18 cellular contexts compared by ENCODE assay signal in the genomic region with DNA sequence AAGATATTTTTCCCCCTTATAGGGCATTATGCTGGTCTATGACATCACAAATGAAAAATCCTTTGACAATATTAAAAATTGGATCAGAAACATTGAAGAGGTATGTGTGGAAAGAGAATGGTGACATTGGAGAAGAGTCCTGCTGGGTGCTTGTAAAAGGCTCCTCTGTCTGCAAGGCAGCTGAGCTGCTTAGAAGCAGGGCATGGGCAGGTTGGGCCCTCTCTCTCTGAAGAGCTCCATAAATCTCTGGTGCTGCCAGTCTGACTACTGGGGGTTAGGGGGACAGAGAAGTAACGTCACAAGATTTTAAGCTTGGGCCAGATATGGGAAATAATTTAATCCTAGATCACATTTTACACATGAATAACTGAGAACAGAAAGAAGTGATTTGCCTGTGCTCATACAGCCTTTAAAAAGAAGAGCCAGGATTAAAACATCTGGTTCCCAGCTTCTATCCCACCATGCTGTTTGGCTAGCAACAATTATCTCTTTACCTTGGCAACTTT. TPM values are rescaled to one million over a fixed set of nuclear protein-coding genes. Genes with fewer than 3 reads are reported as not detected.
DNase-seq lines count a peak whose midpoint lies in the region; ATAC-seq and TF ChIP-seq lines count a peak whose summit lies in the region.
"Had no signal": no experiment of that assay in that cellular context is flagged by ENCODE, and none has a peak within 500 bp of the region (broad histone marks: within the 10 kb centered on the region; RNA-seq: fewer than 3 reads in every experiment).

No MANE protein-coding gene starts in this region.

- H3K4me1 ChIP-seq in mesodermal cell (ENCODE audit: control insufficient read depth, insufficient read depth, low read length, poor library complexity, severe bottlenecking): peaks cover 27% of the 10 kb centered on the region
- H3K4me1 ChIP-seq: transverse colon had no signal

- intact Hi-C loops in natural killer cell (cut with micrococcal nuclease): no loop called here

- ATAC-seq in natural killer cell (no peak), esophagus mucosa (no peak), HG03520 (IDR thresholded peaks at IDR 0.05; ENCODE audit: unreplicated experiment) (no peak)
- no peak for ATAC-seq in natural killer cell treated with Interleukin-12 subunit alpha and Interleukin-12 subunit beta and Interleukin-15 and Interleukin-18, amount 100 ng/mL, for 72 hours

- no CpG with 5 or more reads among the region's 1 CpG for WGBS in mesodermal cell (ENCODE audit: insufficient coverage in 2 of 2), 2 experiments

- TF ChIP-seq CTCF in natural killer cell (IDR thresholded peaks at IDR 0.05): no peak

- no peaks in the 10 kb centered on the region for H3K27me3 Mint-ChIP-seq in natural killer cell (ENCODE audit: low read depth in 2 of 2)
- no peaks in the 10 kb centered on the region for H3K27me3 Mint-ChIP-seq in natural killer cell treated with Interleukin-12 subunit alpha and Interleukin-12 subunit beta and Interleukin-15 and Interleukin-18, amount 100 ng/mL, for 72 hours
- no peaks in the 10 kb centered on the region for H3K27me3 Mint-ChIP-seq in activated naive CD8-positive, alpha-beta T cell treated with anti-CD3 and anti-CD28 coated beads for 36 hours
- H3K27me3 Mint-ChIP-seq: dendritic cell treated with granulocyte-macrophage colony-stimulating factor and Interleukin-4, amounts not matched to agents 40 ng/mL and 50 ng/mL, for 4 days had no signal

- H3K4me3 ChIP-seq in mesodermal cell (ENCODE audit: extremely low read depth, insufficient read depth, low read length, poor library complexity, severe bottlenecking): no peak overlapping the region
- H3K4me3 ChIP-seq: ascending aorta, esophagus squamous epithelium, GM23248, transverse colon had no signal

- peaks cover 27% of the 10 kb centered on the region for H3K36me3 ChIP-seq in mesodermal cell (ENCODE audit: control insufficient read depth, insufficient read depth, low read length)

- H3K9me3 ChIP-seq in mesodermal cell (ENCODE audit: control insufficient read depth, low read length): peaks cover 6% of the 10 kb centered on the region
- H3K9me3 ChIP-seq: ascending aorta, esophagus squamous epithelium, transverse colon had no signal

- DNase-seq in natural killer cell (no peak), COR-L47 (lab: John Stamatoyannopoulos, UW) (no peak), C1 segment of cervical spinal cord (lab: John Stamatoyannopoulos, UW) (no peak)
- DNase-seq in natural killer cell treated with Interleukin-12 subunit alpha and Interleukin-12 subunit beta and Interleukin-15 and Interleukin-18, amount 100 ng/mL, for 72 hours (ENCODE audit: low spot score): no peak
- DNase-seq in activated naive CD8-positive, alpha-beta T cell treated with anti-CD3 and anti-CD28 coated beads for 36 hours: no peak
- DNase-seq: activated CD4-positive, alpha-beta T cell treated with anti-CD3 and anti-CD28 coated beads, Interleukin-2, amount 50 U/mL, for 48 hours; DND-41; esophagus squamous epithelium; Right ventricle myocardium superior; stimulated activated CD4-positive, alpha-beta T cell treated with anti-CD3 and anti-CD28 coated beads, Interleukin-4, amount 100 ng/mL, for 4 hours; transverse colon had no signal

- no peaks in the 10 kb centered on the region for H3K9me3 Mint-ChIP-seq in natural killer cell
- no peaks in the 10 kb centered on the region for H3K9me3 Mint-ChIP-seq in natural killer cell treated with Interleukin-12 subunit alpha and Interleukin-12 subunit beta and Interleukin-15 and Interleukin-18, amount 100 ng/mL, for 72 hours
- H3K9me3 Mint-ChIP-seq in activated naive CD8-positive, alpha-beta T cell treated with anti-CD3 and anti-CD28 coated beads for 36 hours: no peaks in the 10 kb centered on the region
- H3K9me3 Mint-ChIP-seq: activated T-helper 2 cell treated with anti-CD3 and anti-CD28 coated beads, Interferon-gamma antibody, Interleukin-2, Interleukin-4, amounts not matched to agents 10 μg/mL and 5 μg/mL and 100 μg/mL, durations not matched to agents 14 hours and 24 hours and 36 hours; dendritic cell treated with granulocyte-macrophage colony-stimulating factor and Interleukin-4, amounts not matched to agents 40 ng/mL and 50 ng/mL, for 4 days had no signal

- peaks cover 38 to 46% of the 10 kb centered on the region in 2 donors for H3K4me1 Mint-ChIP-seq in natural killer cell
- peaks cover 16 to 38% of the 10 kb centered on the region in 2 donors for H3K4me1 Mint-ChIP-seq in natural killer cell treated with Interleukin-12 subunit alpha and Interleukin-12 subunit beta and Interleukin-15 and Interleukin-18, amount 100 ng/mL, for 72 hours (ENCODE audit: low read depth in 2 of 2)
- H3K4me1 Mint-ChIP-seq in activated naive CD8-positive, alpha-beta T cell treated with anti-CD3 and anti-CD28 coated beads for 36 hours: peaks cover 31% of the 10 kb centered on the region

- no peak overlapping the region for H3K4me3 Mint-ChIP-seq in natural killer cell
- H3K4me3 Mint-ChIP-seq in natural killer cell treated with Interleukin-12 subunit alpha and Interleukin-12 subunit beta and Interleukin-15 and Interleukin-18, amount 100 ng/mL, for 72 hours: no peak overlapping the region
- no peak overlapping the region for H3K4me3 Mint-ChIP-seq in activated naive CD8-positive, alpha-beta T cell treated with anti-CD3 and anti-CD28 coated beads for 36 hours
- H3K4me3 Mint-ChIP-seq: dendritic cell treated with granulocyte-macrophage colony-stimulating factor and Interleukin-4, amounts not matched to agents 40 ng/mL and 50 ng/mL, for 4 days had no signal

- H3K27ac ChIP-seq in mesodermal cell (ENCODE audit: low read depth, low read length, severe bottlenecking): peak overlapping the region; percentile 97
- H3K27ac ChIP-seq: ascending aorta, transverse colon had no signal

- peak overlapping the region; percentile 72 to 73 for H3K27ac Mint-ChIP-seq in natural killer cell
- peak overlapping the region in 1 of 2 donors; percentile 19 for H3K27ac Mint-ChIP-seq in natural killer cell treated with Interleukin-12 subunit alpha and Interleukin-12 subunit beta and Interleukin-15 and Interleukin-18, amount 100 ng/mL, for 72 hours
- H3K27ac Mint-ChIP-seq in activated naive CD8-positive, alpha-beta T cell treated with anti-CD3 and anti-CD28 coated beads for 36 hours: peak overlapping the region; percentile 52
- H3K27ac Mint-ChIP-seq: dendritic cell treated with granulocyte-macrophage colony-stimulating factor and Interleukin-4, amounts not matched to agents 40 ng/mL and 50 ng/mL, for 4 days had no signal

- H3K36me3 Mint-ChIP-seq in natural killer cell: peaks cover 12% of the 10 kb centered on the region
- H3K36me3 Mint-ChIP-seq in natural killer cell treated with Interleukin-12 subunit alpha and Interleukin-12 subunit beta and Interleukin-15 and Interleukin-18, amount 100 ng/mL, for 72 hours: peaks cover 14% of the 10 kb centered on the region
- H3K36me3 Mint-ChIP-seq in activated naive CD8-positive, alpha-beta T cell treated with anti-CD3 and anti-CD28 coated beads for 36 hours: peaks cover 51% of the 10 kb centered on the region

RNA-seq across cellular contexts. Expression of gene APH1B, which starts 21.9 kb away (rescaled TPM):
- total RNA-seq in natural killer cell: 10 to 100 TPM in 1 of 3 donors, 1 to 10 TPM in 2; 8.6 to 12.4 (median 9.9) TPM
- 10 to 100 TPM in 1 of 2 donors, 1 to 10 TPM in 1; 8.7 to 14.7 TPM for total RNA-seq in natural killer cell treated with Interleukin-12 subunit alpha and Interleukin-12 subunit beta and Interleukin-15 and Interleukin-18, amount 100 ng/mL, for 72 hours
- total RNA-seq in activated naive CD8-positive, alpha-beta T cell treated with anti-CD3 and anti-CD28 coated beads for 36 hours: 1 to 10 TPM; 9.3 to 9.4 TPM
- polyA plus RNA-seq in mesodermal cell (2013, experiment 1 of 2): 8.6 TPM
- 7.8 TPM for polyA plus RNA-seq in mesodermal cell (2013, experiment 2 of 2)
- total RNA-seq in esophagus mucosa: 3.5 TPM
